In the genomic region with DNA sequence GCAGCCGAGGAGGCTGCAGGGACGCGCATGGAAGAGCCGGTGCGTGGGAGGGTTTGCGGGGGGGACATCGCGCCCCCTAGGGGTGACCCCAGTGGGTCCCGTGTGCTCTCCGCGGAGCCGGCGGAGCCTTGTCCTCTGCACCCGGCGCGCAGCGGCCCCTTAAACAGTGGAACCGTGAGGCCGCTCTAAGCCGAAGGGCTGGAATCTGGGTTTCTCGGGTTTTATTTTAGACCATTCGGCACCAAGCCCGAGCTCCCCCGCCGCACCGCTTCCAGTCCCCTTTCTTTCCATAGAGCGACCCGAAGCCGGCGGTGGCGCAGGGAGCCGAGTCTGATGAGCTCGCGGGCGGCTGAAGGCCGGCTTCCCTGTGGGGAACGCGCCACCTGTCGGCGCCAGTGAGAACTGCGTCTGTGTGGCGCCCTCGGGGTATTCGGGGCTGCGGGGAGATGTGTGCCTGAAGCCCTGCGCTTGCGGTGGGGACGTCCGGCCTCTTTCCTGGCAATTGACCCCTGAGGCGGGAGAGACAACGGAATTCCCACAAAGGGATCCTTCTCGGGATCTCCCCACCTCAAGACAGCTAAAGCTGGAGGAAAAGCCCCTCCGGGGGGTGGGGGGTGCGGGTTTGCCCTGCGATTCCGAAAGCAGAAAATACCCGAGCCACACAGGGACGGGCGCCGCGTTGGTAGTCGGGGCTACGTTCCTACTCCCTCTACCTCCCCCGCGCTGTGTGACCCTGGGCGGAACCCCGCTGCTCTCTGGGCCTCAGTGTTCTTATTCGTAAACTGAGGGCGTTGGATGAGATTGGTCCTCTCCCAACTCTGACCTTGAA, we compare ENCODE assay signal across 8 cellular contexts. TPM values are rescaled to one million over a fixed set of nuclear protein-coding genes. Genes with fewer than 3 reads are reported as not detected.
DNase-seq lines count a peak whose midpoint lies in the region; ATAC-seq and TF ChIP-seq lines count a peak whose summit lies in the region.

No MANE protein-coding gene starts in this region.

- POLR2A ChIA-PET in A673 (lab: Charles Lee; ENCODE audit: low non-redundant PET): no interaction called here
- POLR2A ChIA-PET in activated CD4-positive, alpha-beta T cell treated with anti-CD3 and anti-CD28 coated beads, Interleukin-2, amount 10 ng/mL, durations not matched to agents 7 days and 5 days (lab: Charles Lee): no interaction called here

- peaks cover 84% of the 10 kb centered on the region for H3K27me3 Mint-ChIP-seq in activated CD4-positive, alpha-beta T cell treated with anti-CD3 and anti-CD28 coated beads, Interleukin-2, amount 10 ng/mL, durations not matched to agents 7 days and 5 days
- peaks cover 98% of the 10 kb centered on the region for H3K27me3 Mint-ChIP-seq in dendritic cell treated with granulocyte-macrophage colony-stimulating factor and Interleukin-4, amounts not matched to agents 40 ng/mL and 50 ng/mL, for 4 days

- H3K27ac ChIP-seq in A673 (ENCODE audit: low read depth, low read length, poor library complexity, severe bottlenecking): no peak overlapping the region
- no peak overlapping the region for H3K27ac ChIP-seq in lower lobe of right lung

- no peaks in the 10 kb centered on the region for H3K9me3 ChIP-seq in A673 (ENCODE audit: low read depth, low read length, poor library complexity, severe bottlenecking)
- H3K9me3 ChIP-seq in lower lobe of right lung: no peaks in the 10 kb centered on the region

- H3K9me3 Mint-ChIP-seq in activated CD4-positive, alpha-beta T cell treated with anti-CD3 and anti-CD28 coated beads, Interleukin-2, amount 10 ng/mL, durations not matched to agents 7 days and 5 days: no peaks in the 10 kb centered on the region
- no peaks in the 10 kb centered on the region for H3K9me3 Mint-ChIP-seq in dendritic cell treated with granulocyte-macrophage colony-stimulating factor and Interleukin-4, amounts not matched to agents 40 ng/mL and 50 ng/mL, for 4 days

- peaks cover 14% of the 10 kb centered on the region for H3K4me1 Mint-ChIP-seq in activated CD4-positive, alpha-beta T cell treated with anti-CD3 and anti-CD28 coated beads, Interleukin-2, amount 10 ng/mL, durations not matched to agents 7 days and 5 days
- peaks cover 13% of the 10 kb centered on the region for H3K4me1 Mint-ChIP-seq in dendritic cell treated with granulocyte-macrophage colony-stimulating factor and Interleukin-4, amounts not matched to agents 40 ng/mL and 50 ng/mL, for 4 days (ENCODE audit: low read depth)

- peak; percentile 95 for TF ChIP-seq CTCF in A673 (conservative IDR thresholded peaks at IDR 0.05; ENCODE audit: low read depth, low read length)
- peak; percentile 98 for TF ChIP-seq CTCF in lower lobe of right lung (IDR thresholded peaks at IDR 0.05)

- peak overlapping the region; percentile 37 for H3K4me3 ChIP-seq in A673 (ENCODE audit: low read depth, low read length, poor library complexity, severe bottlenecking)
- peak overlapping the region; percentile 38 for H3K4me3 ChIP-seq in lower lobe of right lung

- peak overlapping the region; percentile 52 for H3K4me3 Mint-ChIP-seq in activated CD4-positive, alpha-beta T cell treated with anti-CD3 and anti-CD28 coated beads, Interleukin-2, amount 10 ng/mL, durations not matched to agents 7 days and 5 days
- H3K4me3 Mint-ChIP-seq in dendritic cell treated with granulocyte-macrophage colony-stimulating factor and Interleukin-4, amounts not matched to agents 40 ng/mL and 50 ng/mL, for 4 days: peak overlapping the region; percentile 64

- CTCF ChIA-PET in A673 (lab: Charles Lee): interaction anchor here (0.6 to 1.1 kb wide), 12 partner anchors 15 to 1019 kb away, joined by 3 to 11 read pairs (median 3); no protein-coding TSS in a partner anchor
- CTCF ChIA-PET in activated CD4-positive, alpha-beta T cell treated with anti-CD3 and anti-CD28 coated beads, Interleukin-2, amount 10 ng/mL, durations not matched to agents 7 days and 5 days (lab: Charles Lee): interaction anchor here (0.7 to 1.8 kb wide), 17 partner anchors 11 to 810 kb away, joined by 3 to 13 read pairs (median 3); no protein-coding TSS in a partner anchor

- DNase-seq in A673 (ENCODE audit: low spot score) (peak; percentile 91), NCI-H2171 treated with DMSO at 0.1 percent for 48 hours (lab: John Stamatoyannopoulos, UW) (peak; percentile 56), lower lobe of right lung (peak; percentile 83)
- peak; percentile 78 for DNase-seq in activated CD4-positive, alpha-beta T cell treated with anti-CD3 and anti-CD28 coated beads, Interleukin-2, amount 10 ng/mL, durations not matched to agents 7 days and 5 days
- peak; percentile 66 to 82 (median 76) for DNase-seq in stimulated activated CD4-positive, alpha-beta T cell treated with anti-CD3 and anti-CD28 coated beads, TNF-alpha, amount 100 ng/mL, for 24 hours (ENCODE audit: low read depth in 3 of 3)

- intact Hi-C loops in A673 (cut with micrococcal nuclease; ENCODE audit: unreplicated experiment): loop anchor here (1.0 to 10.0 kb wide), 5 partner anchors 92 to 808 kb away; no protein-coding TSS in a partner anchor
- intact Hi-C loops in dendritic cell treated with granulocyte-macrophage colony-stimulating factor and Interleukin-4, amounts not matched to agents 40 ng/mL and 50 ng/mL, for 4 days (cut with micrococcal nuclease): loop anchor here (1.0 to 10.0 kb wide), 2 partner anchors 633 to 811 kb away; no protein-coding TSS in a partner anchor
- intact Hi-C loops in lower lobe of right lung (cut with DNase I): loop anchor here (10.0 kb wide), 2 partner anchors 631 to 811 kb away; no protein-coding TSS in a partner anchor

- H3K27me3 ChIP-seq in A673 (replicated peaks; ENCODE audit: insufficient read depth, low read depth, low read length, poor library complexity): peaks cover 99% of the 10 kb centered on the region
- H3K27me3 ChIP-seq in lower lobe of right lung (ENCODE audit: low read depth): peaks cover 96% of the 10 kb centered on the region

- H3K27ac Mint-ChIP-seq in activated CD4-positive, alpha-beta T cell treated with anti-CD3 and anti-CD28 coated beads, Interleukin-2, amount 10 ng/mL, durations not matched to agents 7 days and 5 days: peak overlapping the region; percentile 19
- H3K27ac Mint-ChIP-seq in dendritic cell treated with granulocyte-macrophage colony-stimulating factor and Interleukin-4, amounts not matched to agents 40 ng/mL and 50 ng/mL, for 4 days: no peak overlapping the region

- no TSS peak for BruUV-seq in A673 (replicated peaks; lab: Mats Ljungman, UMichigan)

- no peaks in the 10 kb centered on the region for H3K36me3 ChIP-seq in A673 (ENCODE audit: insufficient read depth, low read length, poor library complexity, severe bottlenecking)
- no peaks in the 10 kb centered on the region for H3K36me3 ChIP-seq in lower lobe of right lung

- peaks cover 7% of the 10 kb centered on the region for H3K4me1 ChIP-seq in A673 (ENCODE audit: insufficient read depth, low read length, poor library complexity, severe bottlenecking)
- peaks cover 17% of the 10 kb centered on the region for H3K4me1 ChIP-seq in lower lobe of right lung

- H3K36me3 Mint-ChIP-seq in activated CD4-positive, alpha-beta T cell treated with anti-CD3 and anti-CD28 coated beads, Interleukin-2, amount 10 ng/mL, durations not matched to agents 7 days and 5 days (ENCODE audit: low read depth): peaks cover 6% of the 10 kb centered on the region
- H3K36me3 Mint-ChIP-seq in dendritic cell treated with granulocyte-macrophage colony-stimulating factor and Interleukin-4, amounts not matched to agents 40 ng/mL and 50 ng/mL, for 4 days (ENCODE audit: low read depth): no peaks in the 10 kb centered on the region

- ATAC-seq in GM18511 (IDR thresholded peaks at IDR 0.05; ENCODE audit: unreplicated experiment) (peak; percentile 93), HG03060 (IDR thresholded peaks at IDR 0.05; ENCODE audit: low read depth, unreplicated experiment) (peak; percentile 56), lower lobe of right lung (peak; percentile 92)

RNA-seq across cellular contexts. Expression of gene EN1, which starts 8.2 kb away (rescaled TPM):
- total RNA-seq in A673 (2021) (not detected in 2 replicates), lower lobe of right lung (0.15 TPM)
- not detected for total RNA-seq in activated CD4-positive, alpha-beta T cell treated with anti-CD3 and anti-CD28 coated beads, Interleukin-2, amount 10 ng/mL, durations not matched to agents 7 days and 5 days
